2 cellular contexts compared by ENCODE assay signal in genomic region chr3:101676765-101677435, GRCh38.
TF ChIP-seq lines count a peak whose summit lies in the region.

Gene ZBTB11, minus strand, starts transcription at chr3:101677132. Its CDS starts 218 bp downstream, at chr3:101676914.

TF ChIP-seq in WTC11, 78 proteins besides CTCF, POLR2A, EP300 and RAD21 (continued from another document):
- TF ChIP-seq ATF6 (CRISPR knock-in tag; IDR thresholded peaks at IDR 0.05) = no peak

TF ChIP-seq in HepG2, 621 proteins besides CTCF, POLR2A, EP300 and RAD21 (continued from another document and continues in another):
- TF ChIP-seq PHF8 (CRISPR knock-in tag; IDR thresholded peaks at IDR 0.05) (peak; percentile 81), ZNF382 (CRISPR knock-in tag; IDR thresholded peaks at IDR 0.05; ENCODE audit: borderline replicate concordance) (no peak), BORCS8-MEF2B (CRISPR knock-in tag; IDR thresholded peaks at IDR 0.05) (no peak; the same call in 1 of the 2 replicates), ZNF839 (CRISPR knock-in tag; IDR thresholded peaks at IDR 0.05; ENCODE audit: borderline replicate concordance) (no peak), PHF5A (CRISPR knock-in tag; IDR thresholded peaks at IDR 0.05; ENCODE audit: low read depth, unreplicated experiment) (no peak), MEIS2 (CRISPR knock-in tag; IDR thresholded peaks at IDR 0.05) (peak; percentile 84), SSRP1 (CRISPR knock-in tag; IDR thresholded peaks at IDR 0.05) (no peak), ZNF234 (CRISPR knock-in tag; conservative IDR thresholded peaks at IDR 0.05) (no peak), SNAPC5 (CRISPR knock-in tag; IDR thresholded peaks at IDR 0.05; ENCODE audit: borderline replicate concordance) (no peak), RFXAP (CRISPR knock-in tag; IDR thresholded peaks at IDR 0.05; ENCODE audit: borderline replicate concordance) (peak; percentile 94), ZNF17 (CRISPR knock-in tag; IDR thresholded peaks at IDR 0.05) (no peak), RXRA (CRISPR knock-in tag; IDR thresholded peaks at IDR 0.05) (0 out of 2 replicates have a peak, but pooled peaks have one; percentile 34), ATF1 (CRISPR knock-in tag; IDR thresholded peaks at IDR 0.05) (peak; percentile 95), ZFP36L1 (CRISPR knock-in tag; IDR thresholded peaks at IDR 0.05) (no peak), GTF3A (CRISPR knock-in tag; conservative IDR thresholded peaks at IDR 0.05) (no peak), ATRX (CRISPR knock-in tag; IDR thresholded peaks at IDR 0.05; ENCODE audit: borderline replicate concordance) (no peak), ZNF557 (CRISPR knock-in tag; IDR thresholded peaks at IDR 0.05) (peak; percentile 27; the same call in 1 of the 2 replicates), SMYD3 (CRISPR knock-in tag; IDR thresholded peaks at IDR 0.05) (no peak), KDM5A (IDR thresholded peaks at IDR 0.05; ENCODE audit: borderline replicate concordance, low read length) (peak; percentile 95), SOX6 (IDR thresholded peaks at IDR 0.05) (no peak), SOX6 (CRISPR knock-in tag; IDR thresholded peaks at IDR 0.05) (peak; percentile 60), ZNF263 (CRISPR knock-in tag; IDR thresholded peaks at IDR 0.05) (peak; percentile 17; the same call in 1 of the 2 replicates), ZNF512 (CRISPR knock-in tag; IDR thresholded peaks at IDR 0.05) (no peak), ZNF256 (CRISPR knock-in tag; conservative IDR thresholded peaks at IDR 0.05) (no peak), ZNF10 (CRISPR knock-in tag; IDR thresholded peaks at IDR 0.05; ENCODE audit: borderline replicate concordance, low read depth) (no peak), CREB1 (IDR thresholded peaks at IDR 0.05) (peak; percentile 99), CREB1 (CRISPR knock-in tag; IDR thresholded peaks at IDR 0.05) (peak; percentile 98), NR2F1 (CRISPR knock-in tag; IDR thresholded peaks at IDR 0.05) (no peak), ZNF446 (CRISPR knock-in tag; IDR thresholded peaks at IDR 0.05) (no peak), ZNF776 (CRISPR knock-in tag; IDR thresholded peaks at IDR 0.05) (no peak; the same call in 1 of the 2 replicates), MIER2 (CRISPR knock-in tag; IDR thresholded peaks at IDR 0.05) (0 out of 2 replicates have a peak, but pooled peaks have one; percentile 20), ZNF460 (CRISPR knock-in tag; IDR thresholded peaks at IDR 0.05; ENCODE audit: borderline replicate concordance) (no peak; the same call in 1 of the 2 replicates), ZNF253 (CRISPR knock-in tag; IDR thresholded peaks at IDR 0.05; ENCODE audit: borderline replicate concordance) (no peak), ZNF101 (CRISPR knock-in tag; IDR thresholded peaks at IDR 0.05; ENCODE audit: borderline replicate concordance, low read depth) (no peak), SRSF9 (IDR thresholded peaks at IDR 0.05; ENCODE audit: borderline replicate concordance, insufficient read depth, low read depth, low read length, poor library complexity, severe bottlenecking) (no peak), HNF4A (CRISPR knock-in tag; IDR thresholded peaks at IDR 0.05) (peak; percentile 17; the same call in 1 of the 2 replicates), ZNF549 (CRISPR knock-in tag; IDR thresholded peaks at IDR 0.05) (no peak), RNF2 (conservative IDR thresholded peaks at IDR 0.05; ENCODE audit: low read depth) (no peak), ZBTB10 (CRISPR knock-in tag; IDR thresholded peaks at IDR 0.05; ENCODE audit: borderline replicate concordance) (no peak; the same call in 1 of the 2 replicates), MXD4 (CRISPR knock-in tag; IDR thresholded peaks at IDR 0.05) (peak; percentile 21; the same call in 1 of the 2 replicates), SNAI1 (CRISPR knock-in tag; IDR thresholded peaks at IDR 0.05; ENCODE audit: borderline replicate concordance) (no peak), HMG20A (CRISPR knock-in tag; IDR thresholded peaks at IDR 0.05; ENCODE audit: borderline replicate concordance) (no peak), ZSCAN22 (CRISPR knock-in tag; IDR thresholded peaks at IDR 0.05) (no peak), ZEB1 (IDR thresholded peaks at IDR 0.05; ENCODE audit: insufficient replicate concordance, low read depth) (no peak), PHF20 (CRISPR knock-in tag; IDR thresholded peaks at IDR 0.05) (peak; percentile 83), NFYB (CRISPR knock-in tag; IDR thresholded peaks at IDR 0.05) (peak; percentile 93), PHF21A (CRISPR knock-in tag; IDR thresholded peaks at IDR 0.05) (no peak), DNMT3B (CRISPR knock-in tag; conservative IDR thresholded peaks at IDR 0.05) (no peak), ZNF816 (CRISPR knock-in tag; IDR thresholded peaks at IDR 0.05; ENCODE audit: borderline replicate concordance) (no peak), ZNF329 (CRISPR knock-in tag; IDR thresholded peaks at IDR 0.05; ENCODE audit: low read depth) (no peak)
- TF ChIP-seq, protein P1, sequence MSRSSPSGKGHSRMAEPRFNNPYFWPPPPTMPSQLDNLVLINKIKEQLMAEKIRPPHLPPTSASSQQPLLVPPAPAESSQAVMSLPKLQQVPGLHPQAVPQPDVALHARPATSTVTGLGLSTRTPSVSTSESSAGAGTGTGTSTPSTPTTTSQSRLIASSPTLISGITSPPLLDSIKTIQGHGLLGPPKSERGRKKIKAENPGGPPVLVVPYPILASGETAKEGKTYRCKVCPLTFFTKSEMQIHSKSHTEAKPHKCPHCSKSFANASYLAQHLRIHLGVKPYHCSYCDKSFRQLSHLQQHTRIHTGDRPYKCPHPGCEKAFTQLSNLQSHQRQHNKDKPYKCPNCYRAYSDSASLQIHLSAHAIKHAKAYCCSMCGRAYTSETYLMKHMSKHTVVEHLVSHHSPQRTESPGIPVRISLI (CRISPR knock-in tag; IDR thresholded peaks at IDR 0.05; ENCODE audit: borderline replicate concordance) = no peak
- TF ChIP-seq, protein P2, sequence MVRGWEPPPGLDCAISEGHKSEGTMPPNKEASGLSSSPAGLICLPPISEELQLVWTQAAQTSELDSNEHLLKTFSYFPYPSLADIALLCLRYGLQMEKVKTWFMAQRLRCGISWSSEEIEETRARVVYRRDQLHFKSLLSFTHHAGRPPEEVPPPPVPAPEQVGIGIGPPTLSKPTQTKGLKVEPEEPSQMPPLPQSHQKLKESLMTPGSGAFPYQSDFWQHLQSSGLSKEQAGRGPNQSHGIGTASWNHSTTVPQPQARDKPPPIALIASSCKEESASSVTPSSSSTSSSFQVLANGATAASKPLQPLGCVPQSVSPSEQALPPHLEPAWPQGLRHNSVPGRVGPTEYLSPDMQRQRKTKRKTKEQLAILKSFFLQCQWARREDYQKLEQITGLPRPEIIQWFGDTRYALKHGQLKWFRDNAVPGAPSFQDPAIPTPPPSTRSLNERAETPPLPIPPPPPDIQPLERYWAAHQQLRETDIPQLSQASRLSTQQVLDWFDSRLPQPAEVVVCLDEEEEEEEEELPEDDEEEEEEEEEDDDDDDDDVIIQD (CRISPR knock-in tag; IDR thresholded peaks at IDR 0.05; ENCODE audit: low read depth) = peak; percentile 84
- TF ChIP-seq, protein P3, sequence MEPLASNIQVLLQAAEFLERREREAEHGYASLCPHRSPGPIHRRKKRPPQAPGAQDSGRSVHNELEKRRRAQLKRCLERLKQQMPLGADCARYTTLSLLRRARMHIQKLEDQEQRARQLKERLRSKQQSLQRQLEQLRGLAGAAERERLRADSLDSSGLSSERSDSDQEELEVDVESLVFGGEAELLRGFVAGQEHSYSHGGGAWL (CRISPR knock-in tag; IDR thresholded peaks at IDR 0.05) = no peak
- TF ChIP-seq, protein P4, sequence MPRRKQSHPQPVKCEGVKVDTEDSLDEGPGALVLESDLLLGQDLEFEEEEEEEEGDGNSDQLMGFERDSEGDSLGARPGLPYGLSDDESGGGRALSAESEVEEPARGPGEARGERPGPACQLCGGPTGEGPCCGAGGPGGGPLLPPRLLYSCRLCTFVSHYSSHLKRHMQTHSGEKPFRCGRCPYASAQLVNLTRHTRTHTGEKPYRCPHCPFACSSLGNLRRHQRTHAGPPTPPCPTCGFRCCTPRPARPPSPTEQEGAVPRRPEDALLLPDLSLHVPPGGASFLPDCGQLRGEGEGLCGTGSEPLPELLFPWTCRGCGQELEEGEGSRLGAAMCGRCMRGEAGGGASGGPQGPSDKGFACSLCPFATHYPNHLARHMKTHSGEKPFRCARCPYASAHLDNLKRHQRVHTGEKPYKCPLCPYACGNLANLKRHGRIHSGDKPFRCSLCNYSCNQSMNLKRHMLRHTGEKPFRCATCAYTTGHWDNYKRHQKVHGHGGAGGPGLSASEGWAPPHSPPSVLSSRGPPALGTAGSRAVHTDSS (CRISPR knock-in tag; conservative IDR thresholded peaks at IDR 0.05) = no peak
- TF ChIP-seq, protein P5, sequence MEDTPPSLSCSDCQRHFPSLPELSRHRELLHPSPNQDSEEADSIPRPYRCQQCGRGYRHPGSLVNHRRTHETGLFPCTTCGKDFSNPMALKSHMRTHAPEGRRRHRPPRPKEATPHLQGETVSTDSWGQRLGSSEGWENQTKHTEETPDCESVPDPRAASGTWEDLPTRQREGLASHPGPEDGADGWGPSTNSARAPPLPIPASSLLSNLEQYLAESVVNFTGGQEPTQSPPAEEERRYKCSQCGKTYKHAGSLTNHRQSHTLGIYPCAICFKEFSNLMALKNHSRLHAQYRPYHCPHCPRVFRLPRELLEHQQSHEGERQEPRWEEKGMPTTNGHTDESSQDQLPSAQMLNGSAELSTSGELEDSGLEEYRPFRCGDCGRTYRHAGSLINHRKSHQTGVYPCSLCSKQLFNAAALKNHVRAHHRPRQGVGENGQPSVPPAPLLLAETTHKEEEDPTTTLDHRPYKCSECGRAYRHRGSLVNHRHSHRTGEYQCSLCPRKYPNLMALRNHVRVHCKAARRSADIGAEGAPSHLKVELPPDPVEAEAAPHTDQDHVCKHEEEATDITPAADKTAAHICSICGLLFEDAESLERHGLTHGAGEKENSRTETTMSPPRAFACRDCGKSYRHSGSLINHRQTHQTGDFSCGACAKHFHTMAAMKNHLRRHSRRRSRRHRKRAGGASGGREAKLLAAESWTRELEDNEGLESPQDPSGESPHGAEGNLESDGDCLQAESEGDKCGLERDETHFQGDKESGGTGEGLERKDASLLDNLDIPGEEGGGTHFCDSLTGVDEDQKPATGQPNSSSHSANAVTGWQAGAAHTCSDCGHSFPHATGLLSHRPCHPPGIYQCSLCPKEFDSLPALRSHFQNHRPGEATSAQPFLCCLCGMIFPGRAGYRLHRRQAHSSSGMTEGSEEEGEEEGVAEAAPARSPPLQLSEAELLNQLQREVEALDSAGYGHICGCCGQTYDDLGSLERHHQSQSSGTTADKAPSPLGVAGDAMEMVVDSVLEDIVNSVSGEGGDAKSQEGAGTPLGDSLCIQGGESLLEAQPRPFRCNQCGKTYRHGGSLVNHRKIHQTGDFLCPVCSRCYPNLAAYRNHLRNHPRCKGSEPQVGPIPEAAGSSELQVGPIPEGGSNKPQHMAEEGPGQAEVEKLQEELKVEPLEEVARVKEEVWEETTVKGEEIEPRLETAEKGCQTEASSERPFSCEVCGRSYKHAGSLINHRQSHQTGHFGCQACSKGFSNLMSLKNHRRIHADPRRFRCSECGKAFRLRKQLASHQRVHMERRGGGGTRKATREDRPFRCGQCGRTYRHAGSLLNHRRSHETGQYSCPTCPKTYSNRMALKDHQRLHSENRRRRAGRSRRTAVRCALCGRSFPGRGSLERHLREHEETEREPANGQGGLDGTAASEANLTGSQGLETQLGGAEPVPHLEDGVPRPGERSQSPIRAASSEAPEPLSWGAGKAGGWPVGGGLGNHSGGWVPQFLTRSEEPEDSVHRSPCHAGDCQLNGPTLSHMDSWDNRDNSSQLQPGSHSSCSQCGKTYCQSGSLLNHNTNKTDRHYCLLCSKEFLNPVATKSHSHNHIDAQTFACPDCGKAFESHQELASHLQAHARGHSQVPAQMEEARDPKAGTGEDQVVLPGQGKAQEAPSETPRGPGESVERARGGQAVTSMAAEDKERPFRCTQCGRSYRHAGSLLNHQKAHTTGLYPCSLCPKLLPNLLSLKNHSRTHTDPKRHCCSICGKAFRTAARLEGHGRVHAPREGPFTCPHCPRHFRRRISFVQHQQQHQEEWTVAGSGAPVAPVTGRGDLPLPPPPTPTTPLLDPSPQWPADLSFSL (CRISPR knock-in tag; IDR thresholded peaks at IDR 0.05) = no peak
- TF ChIP-seq, protein P6, sequence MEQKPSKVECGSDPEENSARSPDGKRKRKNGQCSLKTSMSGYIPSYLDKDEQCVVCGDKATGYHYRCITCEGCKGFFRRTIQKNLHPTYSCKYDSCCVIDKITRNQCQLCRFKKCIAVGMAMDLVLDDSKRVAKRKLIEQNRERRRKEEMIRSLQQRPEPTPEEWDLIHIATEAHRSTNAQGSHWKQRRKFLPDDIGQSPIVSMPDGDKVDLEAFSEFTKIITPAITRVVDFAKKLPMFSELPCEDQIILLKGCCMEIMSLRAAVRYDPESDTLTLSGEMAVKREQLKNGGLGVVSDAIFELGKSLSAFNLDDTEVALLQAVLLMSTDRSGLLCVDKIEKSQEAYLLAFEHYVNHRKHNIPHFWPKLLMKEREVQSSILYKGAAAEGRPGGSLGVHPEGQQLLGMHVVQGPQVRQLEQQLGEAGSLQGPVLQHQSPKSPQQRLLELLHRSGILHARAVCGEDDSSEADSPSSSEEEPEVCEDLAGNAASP (CRISPR knock-in tag; IDR thresholded peaks at IDR 0.05; ENCODE audit: borderline replicate concordance) = no peak; the same call in 1 of the 2 replicates
